In genomic region chr5:172791291-172791690, GRCh38 we compare ENCODE assay signal across 18 cellular contexts. TPM values are rescaled to one million over a fixed set of nuclear protein-coding genes. Genes with fewer than 3 reads are reported as not detected.
A peak's percentile ranks its signal among the peaks of the same experiment; 100 is the strongest.
DNase-seq lines count a peak whose midpoint lies in the region; ATAC-seq and TF ChIP-seq lines count a peak whose summit lies in the region.
"Had no signal": no experiment of that assay in that cellular context is flagged by ENCODE, and none has a peak within 500 bp of the region (broad histone marks: within the 10 kb centered on the region; RNA-seq: fewer than 3 reads in every experiment).

No MANE protein-coding gene starts in this region.

- H3K4me1 ChIP-seq in IMR-90 (ENCODE audit: control insufficient read depth, insufficient read depth, low read length), result peaks cover 24% of the 10 kb centered on the region
- H3K4me1 ChIP-seq in neuronal stem cell (ENCODE audit: control insufficient read depth in 2 of 2, insufficient read depth in 1 of 2, low read depth in 1 of 2, low read length in 2 of 2), result peaks cover 12 to 20% of the 10 kb centered on the region in 2 donors
- H3K4me1 ChIP-seq in tibial nerve, result peaks cover 0 to 71% (median 48%) of the 10 kb centered on the region in 4 donors
- peaks cover 8% of the 10 kb centered on the region for H3K4me1 ChIP-seq in neural progenitor cell

- no peaks in the 10 kb centered on the region for H3F3A ChIP-seq in neural progenitor cell (ENCODE audit: low read depth)

- H3K27ac ChIP-seq in IMR-90 (ENCODE audit: insufficient read depth, low read length) (no peak overlapping the region), coronary artery (peak overlapping the region; percentile 76 to 96), neuronal stem cell (replicated peaks; ENCODE audit: low read length) (no peak overlapping the region), tibial nerve (peak overlapping the region in 3 of 4 donors; percentile 51 to 90 (median 89)), neural progenitor cell (no peak overlapping the region)
- H3K27ac ChIP-seq: left ventricle myocardium inferior had no signal

- POLR2A ChIA-PET in IMR-90 (lab: Charles Lee; ENCODE audit: unreplicated experiment), result interaction anchor here (0.6 kb wide), 1 partner anchor 23 kb away, joined by 14 read pairs; no protein-coding TSS in a partner anchor

- no peak overlapping the region; the same call in 1 of the 2 replicates for H2BK20ac ChIP-seq in IMR-90 (ENCODE audit: low read depth, low read length)

- H2BK5ac ChIP-seq in IMR-90 (ENCODE audit: low read depth, low read length, poor library complexity, severe bottlenecking) (peak overlapping the region; percentile 22), neuronal stem cell (ENCODE audit: low read length) (no peak overlapping the region)

- TF ChIP-seq POLR2A in IMR-90 (IDR thresholded peaks at IDR 0.05; ENCODE audit: low read depth, low read length) (no peak), tibial nerve (IDR thresholded peaks at IDR 0.05) (no peak)

- H3K18ac ChIP-seq in IMR-90 (ENCODE audit: low read depth, low read length) (no peak overlapping the region), neuronal stem cell (ENCODE audit: low read length) (peak overlapping the region; percentile 12)

- H3K79me1 ChIP-seq in IMR-90 (ENCODE audit: low read depth in 1 of 2, low read length in 2 of 2) (peaks cover 4 to 20% of the 10 kb centered on the region in 2 experiments; a peak in 2 of 4 replicates), neuronal stem cell (ENCODE audit: low read depth, low read length) (no peaks in the 10 kb centered on the region)

- H4K20me1 ChIP-seq in IMR-90 (ENCODE audit: insufficient read depth, low read length), result no peaks in the 10 kb centered on the region; the same call in 1 of the 2 replicates
- H4K20me1 ChIP-seq in neural progenitor cell (ENCODE audit: low read depth), result no peaks in the 10 kb centered on the region

- no peak overlapping the region for H3K4me3 ChIP-seq in IMR-90 (ENCODE audit: insufficient read depth, low read depth, low read length)
- no peak overlapping the region for H3K4me3 ChIP-seq in coronary artery
- H3K4me3 ChIP-seq in neuronal stem cell (ENCODE audit: low read length in 2 of 2), result no peak overlapping the region
- H3K4me3 ChIP-seq in tibial nerve, result no peak overlapping the region
- H3K4me3 ChIP-seq in neural progenitor cell, result no peak overlapping the region
- H3K4me3 ChIP-seq: left ventricle myocardium inferior had no signal

- no TSS peak for BruUV-seq in IMR-90 (replicated peaks; lab: Mats Ljungman, UMichigan)

- H2AK5ac ChIP-seq in IMR-90 (ENCODE audit: low read depth, low read length), result peak overlapping the region; percentile 69
- H2AK5ac ChIP-seq in neuronal stem cell (ENCODE audit: low read depth, low read length), result peak overlapping the region; percentile 59

- no peak overlapping the region for H3K56ac ChIP-seq in IMR-90 (ENCODE audit: extremely low read depth, insufficient read depth, low read length)

- H3K4me1 Mint-ChIP-seq in neural progenitor cell, result peaks cover 17% of the 10 kb centered on the region

- H3K4ac ChIP-seq in IMR-90 (ENCODE audit: low read depth, low read length) (0 out of 2 replicates have a peak overlapping the region, but pooled peaks have one; percentile 36), neuronal stem cell (ENCODE audit: low read length) (no peak overlapping the region)

- peak overlapping the region; percentile 65; the same call in 1 of the 2 replicates for H3K14ac ChIP-seq in IMR-90 (replicated peaks; ENCODE audit: low read depth, low read length)
- peak overlapping the region; percentile 41 for H3K14ac ChIP-seq in neuronal stem cell (ENCODE audit: low read length)

- TF ChIP-seq CTCF in IMR-90 (conservative IDR thresholded peaks at IDR 0.05; ENCODE audit: low read depth, low read length) (no peak), coronary artery (IDR thresholded peaks at IDR 0.05) (no peak), tibial nerve (IDR thresholded peaks at IDR 0.05) (no peak), neural progenitor cell (IDR thresholded peaks at IDR 0.05) (no peak)

- DNase-seq in IMR-90 (no peak), coronary artery (ENCODE audit: low spot score) (no peak), neuronal stem cell (ENCODE audit: low spot score) (no peak), tibial nerve (ENCODE audit: low spot score in 2 of 2) (no peak), AG08395 (ENCODE audit: low spot score) (no peak), neural progenitor cell (ENCODE audit: low spot score) (no peak)
- DNase-seq in activated CD4-positive, alpha-beta T cell treated with anti-CD3 and anti-CD28 coated beads for 4 hours, result no peak
- DNase-seq: activated CD4-positive, alpha-beta T cell treated with anti-CD3 and anti-CD28 coated beads, Interleukin-2, amount 50 U/mL, for 1 hour; AML-193; amniotic stem cell; effector CD4-positive, alpha-beta T cell; EL; Kasumi-1; left ventricle myocardium inferior; NCI-H1105 treated with DMSO at 0.1 percent for 48 hours; NCI-H526 treated with DMSO at 0.1 percent for 48 hours; SHP77; stimulated activated CD4-positive, alpha-beta T cell treated with anti-CD3 and anti-CD28 coated beads, Interleukin-4, amount 100 ng/mL, for 1 hour had no signal

- no peak overlapping the region for H2BK12ac ChIP-seq in neuronal stem cell (ENCODE audit: low read length)

- peak overlapping the region; percentile 25; the same call in 1 of the 3 replicates for H2BK15ac ChIP-seq in IMR-90 (ENCODE audit: low read depth, low read length)
- no peak overlapping the region for H2BK15ac ChIP-seq in neuronal stem cell (ENCODE audit: low read length)

- in situ Hi-C loops in IMR-90 (cut with MboI; ENCODE audit: low sequenced_read_pairs), result no loop called here

- peaks cover 17% of the 10 kb centered on the region for H3K9me1 ChIP-seq in IMR-90 (ENCODE audit: insufficient read depth, low read length)

- no peak overlapping the region for H3K27ac Mint-ChIP-seq in neural progenitor cell

- H2AFZ ChIP-seq in IMR-90 (replicated peaks; ENCODE audit: low read length, poor library complexity) (peak overlapping the region; percentile 56), neuronal stem cell (ENCODE audit: low read length) (no peak overlapping the region), neural progenitor cell (replicated peaks) (no peak overlapping the region)

- H3K36me3 Mint-ChIP-seq in neural progenitor cell, result no peaks in the 10 kb centered on the region

- no peak overlapping the region for H3K9ac ChIP-seq in IMR-90 (ENCODE audit: low read depth, low read length)
- H3K9ac ChIP-seq in neuronal stem cell (ENCODE audit: low read depth, low read length, poor library complexity), result no peak overlapping the region
- no peak overlapping the region for H3K9ac ChIP-seq in neural progenitor cell

- H3K9me3 Mint-ChIP-seq in neural progenitor cell, result no peaks in the 10 kb centered on the region

- H3K23ac ChIP-seq in IMR-90 (ENCODE audit: low read depth, low read length), result no peak overlapping the region
- no peak overlapping the region for H3K23ac ChIP-seq in neuronal stem cell (ENCODE audit: low read depth, low read length, poor library complexity)

- CTCF ChIA-PET in IMR-90 (lab: Yijun Ruan, JAX), result no interaction called here

- H3K36me3 ChIP-seq in IMR-90 (ENCODE audit: control insufficient read depth, insufficient read depth, low read length) (no peaks in the 10 kb centered on the region), neuronal stem cell (replicated peaks in 1 of 2; ENCODE audit: control insufficient read depth in 2 of 2, insufficient read depth in 2 of 2, low read length in 2 of 2) (no peaks in the 10 kb centered on the region), tibial nerve (no peaks in the 10 kb centered on the region), neural progenitor cell (no peaks in the 10 kb centered on the region)
- H3K36me3 ChIP-seq: left ventricle myocardium inferior had no signal

- intact Hi-C loops in IMR-90 (cut with micrococcal nuclease), result no loop called here

- H4K91ac ChIP-seq in IMR-90 (ENCODE audit: insufficient read depth, low read depth, low read length), result peak overlapping the region; percentile 28; the same call in 1 of the 2 replicates
- H4K91ac ChIP-seq in neuronal stem cell (ENCODE audit: low read depth, low read length, poor library complexity), result no peak overlapping the region

- dilution Hi-C loops in IMR-90 (cut with HindIII; ENCODE audit: low sequenced_read_pairs, unreplicated experiment), result no loop called here

- no peak overlapping the region for H2AK9ac ChIP-seq in IMR-90 (replicated peaks; ENCODE audit: low read depth, low read length, poor library complexity)

- no peak overlapping the region for H4K5ac ChIP-seq in IMR-90 (ENCODE audit: low read depth, low read length)

- H3K9me3 ChIP-seq in IMR-90 (ENCODE audit: control insufficient read depth, insufficient read depth, low read length) (no peaks in the 10 kb centered on the region), neuronal stem cell (replicated peaks in 1 of 2; ENCODE audit: control insufficient read depth in 2 of 2, insufficient read depth in 1 of 2, low read depth in 1 of 2, low read length in 2 of 2) (no peaks in the 10 kb centered on the region), tibial nerve (no peaks in the 10 kb centered on the region), neural progenitor cell (ENCODE audit: low read depth) (no peaks in the 10 kb centered on the region)
- H3K9me3 ChIP-seq: left ventricle myocardium inferior had no signal

- no peak for TF ChIP-seq RAD21 in IMR-90 (IDR thresholded peaks at IDR 0.05; ENCODE audit: low read length)

- no peaks in the 10 kb centered on the region for H3K79me2 ChIP-seq in neural progenitor cell (ENCODE audit: low read depth)

- no peak overlapping the region; a peak in 1 of 4 replicates for H4K8ac ChIP-seq in IMR-90 (ENCODE audit: low read depth in 2 of 2, low read length in 2 of 2)
- no peak overlapping the region for H4K8ac ChIP-seq in neuronal stem cell (ENCODE audit: low read depth, low read length)

- no peak for ATAC-seq in IMR-90 (ENCODE audit: low read depth)

- H3K4me3 Mint-ChIP-seq in neural progenitor cell, result no peak overlapping the region

- H2BK120ac ChIP-seq in IMR-90 (ENCODE audit: low read depth, low read length) (peak overlapping the region; percentile 23; the same call in 1 of the 2 replicates), neuronal stem cell (ENCODE audit: low read depth, low read length) (no peak overlapping the region)

- WGBS in IMR-90 (ENCODE audit: extremely low coverage in 2 of 2, insufficient read length in 1 of 2), 2 experiments, result 86% methylated on average over 2 of the region's 6 CpGs; no CpG with 5 or more reads in 1 of the 2 experiments
- whole genome bisulfite sequencing in neuronal stem cell (ENCODE audit: extremely low coverage in 2 of 2, insufficient read length in 2 of 2, insufficient replicate concordance in 1 of 2), 2 donors, result no CpG with 5 or more reads among the region's 6 CpGs
- 63 to 82% methylated on average over 6 of the region's 6 CpGs for WGBS in tibial nerve, 2 donors

- H3K27me3 ChIP-seq in IMR-90 (ENCODE audit: control insufficient read depth, insufficient read depth, low read length), result no peaks in the 10 kb centered on the region
- no peaks in the 10 kb centered on the region for H3K27me3 ChIP-seq in neuronal stem cell (ENCODE audit: control insufficient read depth in 3 of 3, insufficient read depth in 3 of 3, low read depth in 1 of 3, low read length in 3 of 3)
- H3K27me3 ChIP-seq in tibial nerve, result no peaks in the 10 kb centered on the region
- H3K27me3 ChIP-seq in neural progenitor cell, result no peaks in the 10 kb centered on the region

- peaks cover 8% of the 10 kb centered on the region for H3K27me3 Mint-ChIP-seq in neural progenitor cell (ENCODE audit: insufficient read depth, low read depth)

- no peak overlapping the region for H3K4me2 ChIP-seq in IMR-90 (ENCODE audit: low read depth, low read length)
- H3K4me2 ChIP-seq in neuronal stem cell (ENCODE audit: insufficient read depth, low read length, poor library complexity, severe bottlenecking), result no peak overlapping the region
- no peak overlapping the region for H3K4me2 ChIP-seq in neural progenitor cell

- no peak for TF ChIP-seq EP300 in tibial nerve (IDR thresholded peaks at IDR 0.05)

RNA-seq across cellular contexts. Expression of gene DUSP1, which starts 20.3 kb away (rescaled TPM):
- total RNA-seq in IMR-90 (2012; rRNA removed), result 304 and 320 TPM in 2 replicates
- 467 and 674 TPM in 2 replicates for polyA plus RNA-seq in IMR-90 (2012; rRNA removed)
- polyA plus RNA-seq in IMR-90 (2012; cell fraction: cytosol; rRNA removed), result 405 and 1,457 TPM in 2 replicates
- 1,904 and 1,990 TPM in 2 replicates for polyA plus RNA-seq in IMR-90 (2012; cell fraction: nucleus; rRNA removed; ENCODE audit: low replicate concordance)
- polyA plus RNA-seq in neuronal stem cell (2013, experiment 1 of 2), result 10.2 TPM
- polyA plus RNA-seq in neuronal stem cell (2013, experiment 2 of 2), result 10.0 TPM
- 1,000 to 10,000 TPM; 1,787 to 2,412 (median 1,885) TPM for total RNA-seq in tibial nerve
- 4.2 and 12.8 TPM in 2 replicates for total RNA-seq in neural progenitor cell (ENCODE audit: low replicate concordance)

RNA-seq across cellular contexts. Expression of gene ERGIC1, which starts 42.8 kb away (rescaled TPM):
- total RNA-seq in IMR-90 (2012; rRNA removed) (124 and 134 TPM in 2 replicates), tibial nerve (100 to 1,000 TPM in 2 of 4 donors, 10 to 100 TPM in 2; 60.9 to 123 (median 99.3) TPM), neural progenitor cell (ENCODE audit: low replicate concordance) (28.7 and 50.8 TPM in 2 replicates)
- 185 and 192 TPM in 2 replicates for polyA plus RNA-seq in IMR-90 (2012; rRNA removed)
- polyA plus RNA-seq in IMR-90 (2012; cell fraction: cytosol; rRNA removed), result 59.2 and 179 TPM in 2 replicates
- 128 and 132 TPM in 2 replicates for polyA plus RNA-seq in IMR-90 (2012; cell fraction: nucleus; rRNA removed; ENCODE audit: low replicate concordance)
- 73.5 TPM for polyA plus RNA-seq in neuronal stem cell (2013, experiment 1 of 2)
- 73.3 TPM for polyA plus RNA-seq in neuronal stem cell (2013, experiment 2 of 2)

Comparison
In these comparisons a context has a peak if more than half of its experiments do, and no peak if none do; other contexts are left out.
1. H3K27ac ChIP-seq: peak in coronary artery (2 of 2) and tibial nerve (3 of 4); none in IMR-90 (single experiment), neuronal stem cell (single experiment) and neural progenitor cell (single experiment).
2. RNA of gene DUSP1, which starts 20.3 kb away (total RNA-seq): 1,787 to 2,412 TPM in tibial nerve and 304 to 320 TPM in IMR-90; 4.2 to 12.8 TPM in neural progenitor cell; every median in the first group is over 10 times any median in the second.